Comparison of ENCODE assay signal across 9 cellular contexts in the genomic region with DNA sequence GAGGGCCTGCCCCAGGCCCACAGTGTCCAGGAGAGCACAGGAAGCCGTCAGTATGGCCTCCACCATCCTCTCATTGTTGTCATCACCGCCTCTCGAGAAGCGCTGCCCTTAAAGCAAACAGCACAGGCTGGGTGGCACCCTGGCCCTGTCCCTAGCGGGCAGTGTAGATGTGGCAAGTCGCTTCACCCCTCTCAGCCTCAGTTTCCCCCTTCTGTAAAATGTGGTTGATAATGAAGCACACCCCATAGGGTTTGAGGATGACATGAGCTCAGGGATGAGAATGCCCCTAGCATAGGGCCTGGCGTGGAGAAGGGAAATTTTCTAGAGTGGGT. TPM values are rescaled to one million over a fixed set of nuclear protein-coding genes. Genes with fewer than 3 reads are reported as not detected.
DNase-seq lines count a peak whose midpoint lies in the region; ATAC-seq and TF ChIP-seq lines count a peak whose summit lies in the region.
"Had no signal": no experiment of that assay in that cellular context is flagged by ENCODE, and none has a peak within 500 bp of the region (broad histone marks: within the 10 kb centered on the region; RNA-seq: fewer than 3 reads in every experiment).

No MANE protein-coding gene starts in this region.

- H3K9me3 Mint-ChIP-seq in activated T-cell treated with anti-CD3 and anti-CD28 coated beads, Interleukin-2, amount 50 U/mL, for 72 hours, result no peaks in the 10 kb centered on the region
- peaks cover 3% of the 10 kb centered on the region for H3K9me3 Mint-ChIP-seq in WTC11

- peak; percentile 30 to 44 for ATAC-seq in activated T-cell treated with anti-CD3 and anti-CD28 coated beads, Interleukin-2, amount 50 U/mL, for 72 hours (replicated peaks in 1 of 2)
- ATAC-seq in WTC11, result no peak

- H3K9ac ChIP-seq in liver (ENCODE audit: low read depth in 1 of 2, low read length in 2 of 2), result peak overlapping the region in 1 of 2 donors; percentile 21

- no peaks in the 10 kb centered on the region for H3K36me3 ChIP-seq in liver (ENCODE audit: control insufficient read depth in 4 of 4, insufficient read depth in 3 of 4, low read depth in 1 of 4, low read length in 3 of 4)

- H3K27ac ChIP-seq in liver (ENCODE audit: low read depth in 1 of 2, low read length in 2 of 2) (peak overlapping the region; percentile 65 to 86), substantia nigra (ENCODE audit: low read depth, low read length, poor library complexity, severe bottlenecking) (peak overlapping the region; percentile 72)

- intact Hi-C loops in head of caudate nucleus (cut with DNase I), result loop anchor here (5.0 kb wide), 1 partner anchor 235 kb away; no protein-coding TSS in a partner anchor

- POLR2A ChIA-PET in WTC11 (lab: Charles Lee), result no interaction called here

- H3K4me1 ChIP-seq in liver (ENCODE audit: control insufficient read depth in 4 of 4, insufficient read depth in 4 of 4, low read length in 3 of 4), result peaks cover 9 to 33% (median 20%) of the 10 kb centered on the region in 4 donors

- H3K27ac Mint-ChIP-seq in activated T-cell treated with anti-CD3 and anti-CD28 coated beads, Interleukin-2, amount 50 U/mL, for 72 hours, result no peak overlapping the region
- H3K27ac Mint-ChIP-seq in WTC11, result peak overlapping the region; percentile 80

- no peaks in the 10 kb centered on the region for H3K36me3 Mint-ChIP-seq in activated T-cell treated with anti-CD3 and anti-CD28 coated beads, Interleukin-2, amount 50 U/mL, for 72 hours (ENCODE audit: insufficient read depth in 2 of 2)
- H3K36me3 Mint-ChIP-seq in WTC11, result no peaks in the 10 kb centered on the region

- peak overlapping the region in 1 of 2 donors; percentile 81 for H3K4me3 Mint-ChIP-seq in activated T-cell treated with anti-CD3 and anti-CD28 coated beads, Interleukin-2, amount 50 U/mL, for 72 hours
- H3K4me3 Mint-ChIP-seq in WTC11, result no peak overlapping the region

- no peak for DNase-seq in activated T-cell treated with anti-CD3 and anti-CD28 coated beads, Interleukin-2, amount 50 U/mL, for 72 hours
- DNase-seq in activated T-cell treated with anti-CD3 and anti-CD28 coated beads for 4 hours, result no peak
- DNase-seq in WTC11 (ENCODE audit: low spot score), result no peak
- no peak for DNase-seq in substantia nigra (lab: John Stamatoyannopoulos, UW)
- no peak for DNase-seq in DMS53 treated with DMSO at 0.1 percent for 48 hours (lab: John Stamatoyannopoulos, UW; ENCODE audit: unreplicated experiment)
- no peak for DNase-seq in RKO (ENCODE audit: low spot score)
- DNase-seq in head of caudate nucleus, result no peak

- TF ChIP-seq RAD21 in liver (IDR thresholded peaks at IDR 0.05), result peak in 1 of 2 donors; percentile 2

- no peak overlapping the region for H3K4me3 ChIP-seq in liver (ENCODE audit: low read depth in 1 of 3, low read length in 3 of 3)

- CTCF ChIA-PET in WTC11 (lab: Charles Lee), result interaction anchor here (0.7 to 4.5 kb wide), 24 partner anchors 13 to 342 kb away, joined by 3 to 75 read pairs (median 5); partner anchors contain the start of gene OTUD3

- 33% methylated on average over 7 of the region's 7 CpGs for WGBS in liver

- H3K9me3 ChIP-seq in liver (ENCODE audit: control insufficient read depth in 4 of 4, low read length in 3 of 4), result no peaks in the 10 kb centered on the region

- TF ChIP-seq CTCF in WTC11 (IDR thresholded peaks at IDR 0.05), result no peak; the same call in 1 of the 2 replicates
- TF ChIP-seq CTCF in liver (IDR thresholded peaks at IDR 0.05; ENCODE audit: low read depth, low read length, missing input control), result no peak

- peaks cover 4% of the 10 kb centered on the region for H3K27me3 Mint-ChIP-seq in activated T-cell treated with anti-CD3 and anti-CD28 coated beads, Interleukin-2, amount 50 U/mL, for 72 hours (ENCODE audit: low read depth)
- no peaks in the 10 kb centered on the region for H3K27me3 Mint-ChIP-seq in WTC11 (ENCODE audit: low read depth)

- no peaks in the 10 kb centered on the region for H3K27me3 ChIP-seq in liver (ENCODE audit: control insufficient read depth in 4 of 4, insufficient read depth in 4 of 4, low read length in 3 of 4)

- H3K4me1 Mint-ChIP-seq in activated T-cell treated with anti-CD3 and anti-CD28 coated beads, Interleukin-2, amount 50 U/mL, for 72 hours (ENCODE audit: low read depth), result peaks cover 19% of the 10 kb centered on the region
- peaks cover 27% of the 10 kb centered on the region for H3K4me1 Mint-ChIP-seq in WTC11

TF ChIP-seq in WTC11, 78 proteins besides CTCF, POLR2A, EP300 and RAD21:
- TF ChIP-seq SMAD3 (CRISPR knock-in tag; IDR thresholded peaks at IDR 0.05; ENCODE audit: borderline replicate concordance) (no peak), NFATC4 (CRISPR knock-in tag; IDR thresholded peaks at IDR 0.05) (no peak), PREB (CRISPR knock-in tag; IDR thresholded peaks at IDR 0.05; ENCODE audit: borderline replicate concordance) (no peak), FOXJ3 (CRISPR knock-in tag; IDR thresholded peaks at IDR 0.05; ENCODE audit: borderline replicate concordance) (no peak), IRF2 (CRISPR knock-in tag; IDR thresholded peaks at IDR 0.05; ENCODE audit: borderline replicate concordance, low read depth) (no peak), ETV6 (CRISPR knock-in tag; IDR thresholded peaks at IDR 0.05) (peak; percentile 8; the same call in 1 of the 2 replicates), ZNF423 (CRISPR knock-in tag; IDR thresholded peaks at IDR 0.05) (no peak)
- TF ChIP-seq, protein P1, sequence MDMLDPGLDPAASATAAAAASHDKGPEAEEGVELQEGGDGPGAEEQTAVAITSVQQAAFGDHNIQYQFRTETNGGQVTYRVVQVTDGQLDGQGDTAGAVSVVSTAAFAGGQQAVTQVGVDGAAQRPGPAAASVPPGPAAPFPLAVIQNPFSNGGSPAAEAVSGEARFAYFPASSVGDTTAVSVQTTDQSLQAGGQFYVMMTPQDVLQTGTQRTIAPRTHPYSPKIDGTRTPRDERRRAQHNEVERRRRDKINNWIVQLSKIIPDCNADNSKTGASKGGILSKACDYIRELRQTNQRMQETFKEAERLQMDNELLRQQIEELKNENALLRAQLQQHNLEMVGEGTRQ (CRISPR knock-in tag; IDR thresholded peaks at IDR 0.05), result no peak

TF ChIP-seq in liver, 16 proteins besides CTCF, POLR2A, EP300 and RAD21 (continues in another document):
- TF ChIP-seq SP1 (IDR thresholded peaks at IDR 0.05) (no peak), RXRA (IDR thresholded peaks at IDR 0.05) (no peak), EGR1 (IDR thresholded peaks at IDR 0.05; ENCODE audit: low read depth in 2 of 2) (no peak), YY1 (IDR thresholded peaks at IDR 0.05) (no peak), HNF4A (conservative IDR thresholded peaks at IDR 0.05) (no peak), FOXA1 (IDR thresholded peaks at IDR 0.05) (no peak), JUND (IDR thresholded peaks at IDR 0.05) (no peak), FOXA2 (IDR thresholded peaks at IDR 0.05) (no peak), GABPA (IDR thresholded peaks at IDR 0.05 in 1 of 2, conservative IDR thresholded peaks at IDR 0.05 in 1 of 2) (no peak), TAF1 (conservative IDR thresholded peaks at IDR 0.05) (no peak), NR2F2 (IDR thresholded peaks at IDR 0.05) (no peak)
- TF ChIP-seq, protein P2, sequence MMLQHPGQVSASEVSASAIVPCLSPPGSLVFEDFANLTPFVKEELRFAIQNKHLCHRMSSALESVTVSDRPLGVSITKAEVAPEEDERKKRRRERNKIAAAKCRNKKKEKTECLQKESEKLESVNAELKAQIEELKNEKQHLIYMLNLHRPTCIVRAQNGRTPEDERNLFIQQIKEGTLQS (IDR thresholded peaks at IDR 0.05), result no peak
- TF ChIP-seq, protein P3, sequence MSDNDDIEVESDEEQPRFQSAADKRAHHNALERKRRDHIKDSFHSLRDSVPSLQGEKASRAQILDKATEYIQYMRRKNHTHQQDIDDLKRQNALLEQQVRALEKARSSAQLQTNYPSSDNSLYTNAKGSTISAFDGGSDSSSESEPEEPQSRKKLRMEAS (IDR thresholded peaks at IDR 0.05), result no peak
- TF ChIP-seq, protein P4, sequence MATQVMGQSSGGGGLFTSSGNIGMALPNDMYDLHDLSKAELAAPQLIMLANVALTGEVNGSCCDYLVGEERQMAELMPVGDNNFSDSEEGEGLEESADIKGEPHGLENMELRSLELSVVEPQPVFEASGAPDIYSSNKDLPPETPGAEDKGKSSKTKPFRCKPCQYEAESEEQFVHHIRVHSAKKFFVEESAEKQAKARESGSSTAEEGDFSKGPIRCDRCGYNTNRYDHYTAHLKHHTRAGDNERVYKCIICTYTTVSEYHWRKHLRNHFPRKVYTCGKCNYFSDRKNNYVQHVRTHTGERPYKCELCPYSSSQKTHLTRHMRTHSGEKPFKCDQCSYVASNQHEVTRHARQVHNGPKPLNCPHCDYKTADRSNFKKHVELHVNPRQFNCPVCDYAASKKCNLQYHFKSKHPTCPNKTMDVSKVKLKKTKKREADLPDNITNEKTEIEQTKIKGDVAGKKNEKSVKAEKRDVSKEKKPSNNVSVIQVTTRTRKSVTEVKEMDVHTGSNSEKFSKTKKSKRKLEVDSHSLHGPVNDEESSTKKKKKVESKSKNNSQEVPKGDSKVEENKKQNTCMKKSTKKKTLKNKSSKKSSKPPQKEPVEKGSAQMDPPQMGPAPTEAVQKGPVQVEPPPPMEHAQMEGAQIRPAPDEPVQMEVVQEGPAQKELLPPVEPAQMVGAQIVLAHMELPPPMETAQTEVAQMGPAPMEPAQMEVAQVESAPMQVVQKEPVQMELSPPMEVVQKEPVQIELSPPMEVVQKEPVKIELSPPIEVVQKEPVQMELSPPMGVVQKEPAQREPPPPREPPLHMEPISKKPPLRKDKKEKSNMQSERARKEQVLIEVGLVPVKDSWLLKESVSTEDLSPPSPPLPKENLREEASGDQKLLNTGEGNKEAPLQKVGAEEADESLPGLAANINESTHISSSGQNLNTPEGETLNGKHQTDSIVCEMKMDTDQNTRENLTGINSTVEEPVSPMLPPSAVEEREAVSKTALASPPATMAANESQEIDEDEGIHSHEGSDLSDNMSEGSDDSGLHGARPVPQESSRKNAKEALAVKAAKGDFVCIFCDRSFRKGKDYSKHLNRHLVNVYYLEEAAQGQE (IDR thresholded peaks at IDR 0.05), result no peak

RNA-seq across cellular contexts. Expression of gene PLA2G2F, which starts 13.4 kb away (rescaled TPM):
- not detected for total RNA-seq in activated T-cell treated with anti-CD3 and anti-CD28 coated beads, Interleukin-2, amount 50 U/mL, for 72 hours
- total RNA-seq in WTC11 (2021) (not detected in 3 replicates), liver (under 1 TPM in 1 of 2 donors, not detected in 1; under 0.01 TPM)
- not detected for polyA plus RNA-seq in liver
- total RNA-seq: HT1080 had no signal

RNA-seq across cellular contexts. Expression of gene PLA2G2D, which starts 33.2 kb away (rescaled TPM):
- not detected for total RNA-seq in activated T-cell treated with anti-CD3 and anti-CD28 coated beads, Interleukin-2, amount 50 U/mL, for 72 hours
- total RNA-seq in WTC11 (2021) (not detected in 3 replicates), liver (under 1 TPM; 0.08 to 0.14 TPM)
- polyA plus RNA-seq in liver, result under 1 TPM in 1 of 2 donors, not detected in 1; 0.06 TPM
- total RNA-seq: HT1080 had no signal

RNA-seq across cellular contexts. Expression of gene UBXN10, which starts 33.3 kb away (rescaled TPM):
- total RNA-seq in activated T-cell treated with anti-CD3 and anti-CD28 coated beads, Interleukin-2, amount 50 U/mL, for 72 hours, result under 1 TPM; 0.91 to 0.93 TPM
- total RNA-seq in WTC11 (2021), result 0.52 to 0.76 TPM (median 0.71 TPM) in 3 replicates
- 1 to 10 TPM; 1.1 to 2.3 TPM for total RNA-seq in liver
- polyA plus RNA-seq in liver, result 1 to 10 TPM in 1 of 2 donors, under 1 TPM in 1; 0.50 to 1.1 TPM
- total RNA-seq: HT1080 had no signal

RNA-seq across cellular contexts. Expression of gene PLA2G2C, which starts 33.8 kb away (rescaled TPM):
- 1 to 10 TPM; 3.1 to 3.3 TPM for total RNA-seq in activated T-cell treated with anti-CD3 and anti-CD28 coated beads, Interleukin-2, amount 50 U/mL, for 72 hours
- total RNA-seq in WTC11 (2021) (not detected in 3 replicates), liver (not detected)
- polyA plus RNA-seq in liver, result not detected
- total RNA-seq: HT1080 had no signal
